29 cellular contexts compared by ENCODE assay signal in genomic region chr7:137931823-137932222, GRCh38.
DNase-seq lines count a peak whose midpoint lies in the region; ATAC-seq and TF ChIP-seq lines count a peak whose summit lies in the region.
"Had no signal": no experiment of that assay in that cellular context is flagged by ENCODE, and none has a peak within 500 bp of the region (broad histone marks: within the 10 kb centered on the region; RNA-seq: fewer than 3 reads in every experiment).

No MANE protein-coding gene starts in this region.

- no peaks in the 10 kb centered on the region for H3K9me3 Mint-ChIP-seq in stimulated activated effector memory CD8-positive, alpha-beta T cell treated with anti-CD3 and anti-CD28 coated beads, Interleukin-12 subunit alpha, Interleukin-12 subunit beta, amount 100 ng/mL, for 72 hours
- H3K9me3 Mint-ChIP-seq: activated B cell treated with CpG ODN at 0.5 μM for 24 hours; activated CD4-positive, alpha-beta memory T cell treated with anti-CD3 and anti-CD28 coated beads, Interleukin-2, amount 10 ng/mL, durations not matched to agents 7 days and 5 days; naive thymus-derived CD8-positive, alpha-beta T cell had no signal

- H3K36me3 Mint-ChIP-seq in stimulated activated effector memory CD8-positive, alpha-beta T cell treated with anti-CD3 and anti-CD28 coated beads, Interleukin-12 subunit alpha, Interleukin-12 subunit beta, amount 100 ng/mL, for 72 hours, result peaks cover 20% of the 10 kb centered on the region

- TF ChIP-seq POLR2A in adrenal gland (IDR thresholded peaks at IDR 0.05), result no peak

- ATAC-seq in left lobe of liver (peak; percentile 66), psoas muscle (no peak)
- no peak for ATAC-seq in stimulated activated effector memory CD8-positive, alpha-beta T cell treated with anti-CD3 and anti-CD28 coated beads, Interleukin-12 subunit alpha, Interleukin-12 subunit beta, amount 100 ng/mL, for 72 hours
- ATAC-seq: naive thymus-derived CD8-positive, alpha-beta T cell; PC-3; stimulated activated naive CD8-positive, alpha-beta T cell treated with anti-CD3 and anti-CD28 coated beads, Interleukin-15, Interleukin-2, amounts not matched to agents 100 U/mL and 50 U/mL, for 24 hours had no signal

- in situ Hi-C loops in HAP-1 (cut with MboI; ENCODE audit: low sequenced_read_pairs), result no loop called here

- H3K9me3 ChIP-seq in psoas muscle (no peaks in the 10 kb centered on the region), HAP-1 (0 out of 2 replicates have a peak, but pooled peaks cover 2% of the 10 kb centered on the region), adrenal gland (replicated peaks in 1 of 3) (no peaks in the 10 kb centered on the region)
- H3K9me3 ChIP-seq: upper lobe of left lung had no signal

- H3K36me3 ChIP-seq in psoas muscle (ENCODE audit: insufficient read depth in 1 of 2, low read depth in 1 of 2), result peaks cover 0 to 9% of the 10 kb centered on the region in 2 donors
- H3K36me3 ChIP-seq in HAP-1 (replicated peaks), result no peaks in the 10 kb centered on the region
- H3K36me3 ChIP-seq in adrenal gland (replicated peaks in 1 of 2), result peaks cover 0 to 10% of the 10 kb centered on the region in 2 donors

- H3K4me1 ChIP-seq in psoas muscle (peaks cover 33% of the 10 kb centered on the region), HAP-1 (peaks cover 6% of the 10 kb centered on the region; the same call in 1 of the 2 replicates), adrenal gland (replicated peaks in 1 of 2) (peaks cover 40 to 61% of the 10 kb centered on the region in 2 donors)

- DNase-seq in DMS53 treated with DMSO at 0.1 percent for 48 hours (lab: John Stamatoyannopoulos, UW; ENCODE audit: unreplicated experiment) (peak; percentile 78), left lobe of liver (ENCODE audit: low spot score) (no peak), psoas muscle (no peak), medulla oblongata (ENCODE audit: extremely low spot score) (no peak), HAP-1 (ENCODE audit: low spot score in 2 of 2) (no peak), adrenal gland (no peak)
- DNase-seq in stimulated activated effector memory CD8-positive, alpha-beta T cell treated with anti-CD3 and anti-CD28 coated beads, Interleukin-12 subunit alpha, Interleukin-12 subunit beta, amount 100 ng/mL, for 72 hours (ENCODE audit: low spot score in 2 of 2), result no peak
- DNase-seq: activated B cell treated with CpG ODN at 0.5 μM for 24 hours; activated CD4-positive, alpha-beta memory T cell treated with anti-CD3 and anti-CD28 coated beads, Interleukin-2, amount 10 ng/mL, durations not matched to agents 7 days and 5 days; activated naive CD4-positive, alpha-beta T cell; activated T-cell treated with anti-CD3 and anti-CD28 coated beads for 4 hours; amniotic stem cell; central memory CD4-positive, alpha-beta T cell; erythroblast; foreskin melanocyte; hippocampal formation; islet precursor cell; MV-4-11; naive thymus-derived CD8-positive, alpha-beta T cell; NCI-H1930; NCI-H226; PC-3; stimulated activated CD4-positive, alpha-beta T cell treated with anti-CD3 and anti-CD28 coated beads, Interleukin-2, amount 100 ng/mL, for 48 hours; stimulated activated naive CD8-positive, alpha-beta T cell treated with anti-CD3 and anti-CD28 coated beads, Interleukin-15, Interleukin-2, amounts not matched to agents 100 U/mL and 50 U/mL, for 24 hours; T-helper 2 cell; upper lobe of left lung had no signal

- peaks cover 61% of the 10 kb centered on the region for H3K4me1 Mint-ChIP-seq in stimulated activated effector memory CD8-positive, alpha-beta T cell treated with anti-CD3 and anti-CD28 coated beads, Interleukin-12 subunit alpha, Interleukin-12 subunit beta, amount 100 ng/mL, for 72 hours

- H3K27me3 ChIP-seq in psoas muscle (ENCODE audit: insufficient read depth in 3 of 3, low read length in 2 of 3), result no peaks in the 10 kb centered on the region
- no peaks in the 10 kb centered on the region for H3K27me3 ChIP-seq in HAP-1 (ENCODE audit: low read depth)
- no peaks in the 10 kb centered on the region for H3K27me3 ChIP-seq in adrenal gland
- H3K27me3 ChIP-seq: upper lobe of left lung had no signal

- peak overlapping the region; percentile 79 for H3K27ac Mint-ChIP-seq in stimulated activated effector memory CD8-positive, alpha-beta T cell treated with anti-CD3 and anti-CD28 coated beads, Interleukin-12 subunit alpha, Interleukin-12 subunit beta, amount 100 ng/mL, for 72 hours
- H3K27ac Mint-ChIP-seq: activated B cell treated with CpG ODN at 0.5 μM for 24 hours; activated CD4-positive, alpha-beta memory T cell treated with anti-CD3 and anti-CD28 coated beads, Interleukin-2, amount 10 ng/mL, durations not matched to agents 7 days and 5 days; B cell; memory B cell had no signal

- 68 to 82% (median 70%) methylated on average over 2 of the region's 2 CpGs for WGBS in psoas muscle, 3 donors
- 62 to 68% (median 64%) methylated on average over 2 of the region's 2 CpGs for WGBS in adrenal gland, 4 donors

- H3K27ac ChIP-seq in VCaP (peak overlapping the region; percentile 21; the same call in 1 of the 2 replicates), psoas muscle (no peak overlapping the region), adrenal gland (peak overlapping the region in 2 of 5 donors; percentile 6 to 40)

- intact Hi-C loops in psoas muscle (cut with DNase I) (no loop called here), adrenal gland (cut with DNase I) (no loop called here)

- H3K4me3 ChIP-seq in psoas muscle (no peak overlapping the region), HAP-1 (no peak overlapping the region), adrenal gland (no peak overlapping the region)
- H3K4me3 ChIP-seq: upper lobe of left lung had no signal

- no peak for TF ChIP-seq CTCF in VCaP (conservative IDR thresholded peaks at IDR 0.05)
- TF ChIP-seq CTCF in psoas muscle (IDR thresholded peaks at IDR 0.05), result no peak
- no peak for TF ChIP-seq CTCF in adrenal gland (IDR thresholded peaks at IDR 0.05)

- no peak overlapping the region for H3K4me3 Mint-ChIP-seq in stimulated activated effector memory CD8-positive, alpha-beta T cell treated with anti-CD3 and anti-CD28 coated beads, Interleukin-12 subunit alpha, Interleukin-12 subunit beta, amount 100 ng/mL, for 72 hours
- H3K4me3 Mint-ChIP-seq: activated B cell treated with CpG ODN at 0.5 μM for 24 hours; activated CD4-positive, alpha-beta memory T cell treated with anti-CD3 and anti-CD28 coated beads, Interleukin-2, amount 10 ng/mL, durations not matched to agents 7 days and 5 days; B cell; memory B cell; naive thymus-derived CD8-positive, alpha-beta T cell had no signal
